In the genomic region with DNA sequence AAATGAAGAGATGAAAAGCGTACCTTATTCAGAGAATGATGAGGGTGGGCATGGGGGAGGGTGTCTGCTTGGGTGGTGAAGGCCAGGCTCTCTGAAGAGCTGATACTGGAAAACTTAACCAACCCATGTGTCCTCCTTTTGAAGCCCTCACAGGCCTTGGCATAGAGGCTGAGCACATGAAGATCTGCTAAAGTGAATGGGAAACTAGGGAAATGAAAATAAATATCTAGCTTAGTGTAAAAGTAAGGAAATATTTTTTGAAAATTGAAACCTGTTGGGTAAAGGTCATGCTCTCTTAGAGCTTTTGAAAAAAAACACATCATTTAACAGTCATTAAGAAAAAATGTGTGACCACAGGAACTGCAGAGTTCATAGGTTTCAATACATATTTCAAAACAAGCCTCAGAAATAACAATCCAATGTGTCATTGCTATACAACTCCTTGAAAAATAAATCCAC, we compare ENCODE assay signal across 1 cellular context.
TF ChIP-seq lines count a peak whose summit lies in the region.

No MANE protein-coding gene starts in this region.

TF ChIP-seq in SK-N-SH treated with all-trans-retinoic acid at 6 μM for 48 hours, 23 proteins besides CTCF, POLR2A, EP300 and RAD21 (continued from another document):
- TF ChIP-seq, protein P1, sequence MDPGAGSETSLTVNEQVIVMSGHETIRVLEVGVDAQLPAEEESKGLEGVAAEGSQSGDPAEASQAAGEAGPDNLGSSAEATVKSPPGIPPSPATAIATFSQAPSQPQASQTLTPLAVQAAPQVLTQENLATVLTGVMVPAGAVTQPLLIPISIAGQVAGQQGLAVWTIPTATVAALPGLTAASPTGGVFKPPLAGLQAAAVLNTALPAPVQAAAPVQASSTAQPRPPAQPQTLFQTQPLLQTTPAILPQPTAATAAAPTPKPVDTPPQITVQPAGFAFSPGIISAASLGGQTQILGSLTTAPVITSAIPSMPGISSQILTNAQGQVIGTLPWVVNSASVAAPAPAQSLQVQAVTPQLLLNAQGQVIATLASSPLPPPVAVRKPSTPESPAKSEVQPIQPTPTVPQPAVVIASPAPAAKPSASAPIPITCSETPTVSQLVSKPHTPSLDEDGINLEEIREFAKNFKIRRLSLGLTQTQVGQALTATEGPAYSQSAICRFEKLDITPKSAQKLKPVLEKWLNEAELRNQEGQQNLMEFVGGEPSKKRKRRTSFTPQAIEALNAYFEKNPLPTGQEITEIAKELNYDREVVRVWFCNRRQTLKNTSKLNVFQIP (CRISPR knock-in tag; IDR thresholded peaks at IDR 0.05; ENCODE audit: borderline replicate concordance, low read depth) = peak; percentile 26; the same call in 1 of the 2 replicates
